ENCODE assay signal across 19 cellular contexts in genomic region chr4:101198741-101199339, GRCh38.
DNase-seq lines count a peak whose midpoint lies in the region; ATAC-seq and TF ChIP-seq lines count a peak whose summit lies in the region.
"Had no signal": no experiment of that assay in that cellular context is flagged by ENCODE, and none has a peak within 500 bp of the region (broad histone marks: within the 10 kb centered on the region; RNA-seq: fewer than 3 reads in every experiment).

No MANE protein-coding gene starts in this region.

- peak overlapping the region; percentile 49 to 62 for H3K27ac ChIP-seq in liver (ENCODE audit: low read depth in 1 of 2, low read length in 2 of 2)
- H3K27ac ChIP-seq in brain microvascular endothelial cell: no peak overlapping the region
- H3K27ac ChIP-seq: esophagus squamous epithelium had no signal

- 35% methylated on average over 4 of the region's 4 CpGs for WGBS in liver

- H3K9me3 ChIP-seq in liver (ENCODE audit: control insufficient read depth in 4 of 4, low read length in 3 of 4): no peaks in the 10 kb centered on the region
- H3K9me3 ChIP-seq: esophagus squamous epithelium, HAP-1, heart right ventricle had no signal

- TF ChIP-seq CTCF in liver (IDR thresholded peaks at IDR 0.05; ENCODE audit: low read depth, low read length, missing input control) (no peak), brain microvascular endothelial cell (IDR thresholded peaks at IDR 0.05; ENCODE audit: low read depth, low read length, missing control alignments) (no peak)

- H3K36me3 ChIP-seq in liver (ENCODE audit: control insufficient read depth in 4 of 4, insufficient read depth in 3 of 4, low read depth in 1 of 4, low read length in 3 of 4): no peaks in the 10 kb centered on the region
- H3K36me3 ChIP-seq in brain microvascular endothelial cell (replicated peaks): no peaks in the 10 kb centered on the region
- H3K36me3 ChIP-seq: HAP-1 had no signal

- DNase-seq in DMS 273 (lab: John Stamatoyannopoulos, UW; ENCODE audit: unreplicated experiment): peak; percentile 63
- peak; percentile 14 for DNase-seq in NCI-H128 (lab: John Stamatoyannopoulos, UW; ENCODE audit: unreplicated experiment)
- peak; percentile 40 to 62 for DNase-seq in NCI-H524 (lab: John Stamatoyannopoulos, UW)
- DNase-seq in SW480 (ENCODE audit: low spot score): no peak
- DNase-seq in brain microvascular endothelial cell: no peak
- DNase-seq: activated CD4-positive, alpha-beta T cell treated with anti-CD3 and anti-CD28 coated beads, Interleukin-2, amount 50 U/mL, for 4 hours; esophagus squamous epithelium; heart right ventricle; Kasumi-1; naive thymus-derived CD8-positive, alpha-beta T cell; NK-92 treated with Interleukin-12 subunit alpha and Interleukin-12 subunit beta, amount 100 ng/mL, for 24 hours; SIG-M5; stimulated activated naive CD4-positive, alpha-beta T cell; T1000 had no signal

- ATAC-seq in HG03442 (IDR thresholded peaks at IDR 0.05; ENCODE audit: unreplicated experiment): no peak
- no peak for ATAC-seq in HG03025 (IDR thresholded peaks at IDR 0.05; ENCODE audit: low FRiP score, unreplicated experiment)
- ATAC-seq: heart right ventricle; naive thymus-derived CD8-positive, alpha-beta T cell; sciatic nerve had no signal

- peak in 1 of 2 donors; percentile 22 for TF ChIP-seq RAD21 in liver (IDR thresholded peaks at IDR 0.05)

- H3K4me3 ChIP-seq in liver (ENCODE audit: low read depth in 1 of 3, low read length in 3 of 3) (no peak overlapping the region), brain microvascular endothelial cell (ENCODE audit: low read depth, low read length) (no peak overlapping the region)
- H3K4me3 ChIP-seq: esophagus squamous epithelium, HAP-1, heart right ventricle had no signal

- H3K27me3 ChIP-seq in liver (ENCODE audit: control insufficient read depth in 4 of 4, insufficient read depth in 4 of 4, low read length in 3 of 4) (no peaks in the 10 kb centered on the region), brain microvascular endothelial cell (replicated peaks) (no peaks in the 10 kb centered on the region)
- H3K27me3 ChIP-seq: esophagus squamous epithelium, heart right ventricle had no signal

- H3K9ac ChIP-seq in liver (ENCODE audit: low read depth in 1 of 2, low read length in 2 of 2): no peak overlapping the region

- in situ Hi-C loops in brain microvascular endothelial cell (cut with HindIII; ENCODE audit: low pct_ligation_motif_present, low sequenced_read_pairs): no loop called here

- H3K4me1 ChIP-seq in liver (ENCODE audit: control insufficient read depth in 4 of 4, insufficient read depth in 4 of 4, low read length in 3 of 4): peaks cover 10 to 36% (median 33%) of the 10 kb centered on the region in 4 donors
- H3K4me1 ChIP-seq: HAP-1 had no signal

TF ChIP-seq in liver, 16 proteins besides CTCF, POLR2A, EP300 and RAD21:
- TF ChIP-seq HNF4G (IDR thresholded peaks at IDR 0.05) (no peak), MAX (IDR thresholded peaks at IDR 0.05) (no peak), NR2F2 (IDR thresholded peaks at IDR 0.05) (no peak), RXRA (IDR thresholded peaks at IDR 0.05) (peak in 1 of 2 donors; percentile 50), HNF4A (conservative IDR thresholded peaks at IDR 0.05) (peak; percentile 50 to 70), FOXA2 (IDR thresholded peaks at IDR 0.05) (no peak), FOXA1 (IDR thresholded peaks at IDR 0.05) (no peak), EGR1 (IDR thresholded peaks at IDR 0.05; ENCODE audit: low read depth in 2 of 2) (no peak), JUND (IDR thresholded peaks at IDR 0.05) (no peak), GABPA (IDR thresholded peaks at IDR 0.05 in 1 of 2, conservative IDR thresholded peaks at IDR 0.05 in 1 of 2) (no peak), TAF1 (conservative IDR thresholded peaks at IDR 0.05) (no peak), YY1 (IDR thresholded peaks at IDR 0.05) (no peak), REST (IDR thresholded peaks at IDR 0.05) (no peak), SP1 (IDR thresholded peaks at IDR 0.05) (peak; percentile 29)
- TF ChIP-seq, protein P1, sequence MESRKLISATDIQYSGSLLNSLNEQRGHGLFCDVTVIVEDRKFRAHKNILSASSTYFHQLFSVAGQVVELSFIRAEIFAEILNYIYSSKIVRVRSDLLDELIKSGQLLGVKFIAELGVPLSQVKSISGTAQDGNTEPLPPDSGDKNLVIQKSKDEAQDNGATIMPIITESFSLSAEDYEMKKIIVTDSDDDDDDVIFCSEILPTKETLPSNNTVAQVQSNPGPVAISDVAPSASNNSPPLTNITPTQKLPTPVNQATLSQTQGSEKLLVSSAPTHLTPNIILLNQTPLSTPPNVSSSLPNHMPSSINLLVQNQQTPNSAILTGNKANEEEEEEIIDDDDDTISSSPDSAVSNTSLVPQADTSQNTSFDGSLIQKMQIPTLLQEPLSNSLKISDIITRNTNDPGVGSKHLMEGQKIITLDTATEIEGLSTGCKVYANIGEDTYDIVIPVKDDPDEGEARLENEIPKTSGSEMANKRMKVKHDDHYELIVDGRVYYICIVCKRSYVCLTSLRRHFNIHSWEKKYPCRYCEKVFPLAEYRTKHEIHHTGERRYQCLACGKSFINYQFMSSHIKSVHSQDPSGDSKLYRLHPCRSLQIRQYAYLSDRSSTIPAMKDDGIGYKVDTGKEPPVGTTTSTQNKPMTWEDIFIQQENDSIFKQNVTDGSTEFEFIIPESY (IDR thresholded peaks at IDR 0.05): no peak
- TF ChIP-seq, protein P2, sequence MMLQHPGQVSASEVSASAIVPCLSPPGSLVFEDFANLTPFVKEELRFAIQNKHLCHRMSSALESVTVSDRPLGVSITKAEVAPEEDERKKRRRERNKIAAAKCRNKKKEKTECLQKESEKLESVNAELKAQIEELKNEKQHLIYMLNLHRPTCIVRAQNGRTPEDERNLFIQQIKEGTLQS (IDR thresholded peaks at IDR 0.05): no peak

Comparison
In these comparisons a context has a peak if more than half of its experiments do, and no peak if none do; other contexts are left out.
1. DNase-seq: peak in DMS 273 (single experiment), NCI-H128 (single experiment) and NCI-H524 (2 of 2); none in SW480 (single experiment) and brain microvascular endothelial cell (single experiment).